9 cellular contexts compared by ENCODE assay signal in the genomic region with DNA sequence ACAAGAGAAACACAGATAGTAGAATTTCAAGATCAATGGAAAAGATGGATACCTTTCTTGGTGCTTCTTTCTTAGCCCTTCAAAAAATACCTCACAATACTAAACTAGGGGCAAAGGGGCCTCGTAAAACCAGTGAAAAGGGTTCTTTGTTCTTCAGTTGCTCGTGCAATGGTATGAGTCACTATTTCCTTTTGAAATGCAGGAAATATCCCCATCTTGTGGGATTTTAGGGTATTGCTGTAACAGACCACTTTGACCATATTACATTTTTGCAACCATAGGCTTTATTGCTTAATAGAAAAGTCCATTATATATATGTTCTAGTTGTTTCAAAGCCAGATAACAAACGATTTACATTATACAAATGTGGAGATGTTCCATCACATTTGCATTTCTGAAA.
DNase-seq lines count a peak whose midpoint lies in the region; ATAC-seq and TF ChIP-seq lines count a peak whose summit lies in the region.
"Had no signal": no experiment of that assay in that cellular context is flagged by ENCODE, and none has a peak within 500 bp of the region (broad histone marks: within the 10 kb centered on the region; RNA-seq: fewer than 3 reads in every experiment).

No MANE protein-coding gene starts in this region.

- POLR2A ChIA-PET in HEK293 (lab: Yijun Ruan, JAX), result interaction anchor here (0.5 kb wide), 1 partner anchor 1169 kb away, joined by 7 read pairs; no protein-coding TSS in a partner anchor

- DNase-seq in NCI-H2171 treated with DMSO at 0.1 percent for 48 hours (lab: John Stamatoyannopoulos, UW) (peak; percentile 15), NCI-H2171 (lab: John Stamatoyannopoulos, UW) (no peak), OCI-M1 (lab: John Stamatoyannopoulos, UW) (peak; percentile 59), fibroblast of villous mesenchyme (ENCODE audit: low read depth) (peak; percentile 62), NCI-H2107 treated with DMSO at 0.1 percent for 48 hours (lab: John Stamatoyannopoulos, UW; ENCODE audit: unreplicated experiment) (no peak), GM19238 (ENCODE audit: insufficient read length, low spot score) (no peak)

- ATAC-seq in GM19324 (IDR thresholded peaks at IDR 0.05; ENCODE audit: low FRiP score, unreplicated experiment), result no peak

- H3K4me3 ChIP-seq in HEK293 (ENCODE audit: low read depth, low read length), result no peak overlapping the region
- H3K4me3 ChIP-seq in fibroblast of villous mesenchyme (ENCODE audit: low read depth, low read length), result no peak overlapping the region
- H3K4me3 ChIP-seq: BLaER1 had no signal

- H3K27ac ChIP-seq in HEK293 (ENCODE audit: extremely low read depth, low read depth, low read length), result no peak overlapping the region
- H3K27ac ChIP-seq: BLaER1 had no signal

- no peaks in the 10 kb centered on the region for H3K9me3 ChIP-seq in HEK293 (ENCODE audit: control insufficient read depth, insufficient read depth, low read depth, low read length)

- no peaks in the 10 kb centered on the region for H3K4me1 ChIP-seq in HEK293 (ENCODE audit: control insufficient read depth, insufficient read depth, low read length)
- H3K4me1 ChIP-seq: BLaER1 had no signal

- CTCF ChIA-PET in HEK293 (lab: Yijun Ruan, JAX), result interaction anchor here (0.8 to 2.1 kb wide), 2 partner anchors 416 to 1300 kb away, joined by 3 to 17 read pairs; no protein-coding TSS in a partner anchor

- H3K36me3 ChIP-seq in HEK293 (ENCODE audit: control insufficient read depth in 2 of 2, insufficient read depth in 1 of 2, low read length in 2 of 2), result no peaks in the 10 kb centered on the region
- H3K36me3 ChIP-seq: BLaER1 had no signal

- TF ChIP-seq CTCF in HEK293 (tag by site-specific recombination; IDR thresholded peaks at IDR 0.05) (no peak), fibroblast of villous mesenchyme (IDR thresholded peaks at IDR 0.05; ENCODE audit: insufficient read depth, low read depth, low read length) (peak; percentile 56)

TF ChIP-seq in HEK293, 187 proteins besides CTCF, POLR2A, EP300 and RAD21:
- TF ChIP-seq SETDB1 (IDR thresholded peaks at IDR 0.05; ENCODE audit: insufficient read length, low read length), result peak; percentile 23
- TF ChIP-seq ZNF510 (tag by site-specific recombination; IDR thresholded peaks at IDR 0.05; ENCODE audit: insufficient replicate concordance), result peak; percentile 19
- peak; percentile 70 for TF ChIP-seq ZNF654 (tag by site-specific recombination; IDR thresholded peaks at IDR 0.05; ENCODE audit: low read depth)
- no peak for TF ChIP-seq ZBTB1 (tag by site-specific recombination; IDR thresholded peaks at IDR 0.05)
- no peak for TF ChIP-seq SCRT1 (tag by site-specific recombination; IDR thresholded peaks at IDR 0.05; ENCODE audit: borderline replicate concordance)
- TF ChIP-seq ZNF112 (tag by site-specific recombination; IDR thresholded peaks at IDR 0.05), result no peak
- no peak for TF ChIP-seq ZNF776 (tag by site-specific recombination; IDR thresholded peaks at IDR 0.05; ENCODE audit: borderline replicate concordance)
- TF ChIP-seq FEZF1 (tag by site-specific recombination; IDR thresholded peaks at IDR 0.05), result 0 out of 2 replicates have a peak, but pooled peaks have one; percentile 7
- TF ChIP-seq, protein P1, sequence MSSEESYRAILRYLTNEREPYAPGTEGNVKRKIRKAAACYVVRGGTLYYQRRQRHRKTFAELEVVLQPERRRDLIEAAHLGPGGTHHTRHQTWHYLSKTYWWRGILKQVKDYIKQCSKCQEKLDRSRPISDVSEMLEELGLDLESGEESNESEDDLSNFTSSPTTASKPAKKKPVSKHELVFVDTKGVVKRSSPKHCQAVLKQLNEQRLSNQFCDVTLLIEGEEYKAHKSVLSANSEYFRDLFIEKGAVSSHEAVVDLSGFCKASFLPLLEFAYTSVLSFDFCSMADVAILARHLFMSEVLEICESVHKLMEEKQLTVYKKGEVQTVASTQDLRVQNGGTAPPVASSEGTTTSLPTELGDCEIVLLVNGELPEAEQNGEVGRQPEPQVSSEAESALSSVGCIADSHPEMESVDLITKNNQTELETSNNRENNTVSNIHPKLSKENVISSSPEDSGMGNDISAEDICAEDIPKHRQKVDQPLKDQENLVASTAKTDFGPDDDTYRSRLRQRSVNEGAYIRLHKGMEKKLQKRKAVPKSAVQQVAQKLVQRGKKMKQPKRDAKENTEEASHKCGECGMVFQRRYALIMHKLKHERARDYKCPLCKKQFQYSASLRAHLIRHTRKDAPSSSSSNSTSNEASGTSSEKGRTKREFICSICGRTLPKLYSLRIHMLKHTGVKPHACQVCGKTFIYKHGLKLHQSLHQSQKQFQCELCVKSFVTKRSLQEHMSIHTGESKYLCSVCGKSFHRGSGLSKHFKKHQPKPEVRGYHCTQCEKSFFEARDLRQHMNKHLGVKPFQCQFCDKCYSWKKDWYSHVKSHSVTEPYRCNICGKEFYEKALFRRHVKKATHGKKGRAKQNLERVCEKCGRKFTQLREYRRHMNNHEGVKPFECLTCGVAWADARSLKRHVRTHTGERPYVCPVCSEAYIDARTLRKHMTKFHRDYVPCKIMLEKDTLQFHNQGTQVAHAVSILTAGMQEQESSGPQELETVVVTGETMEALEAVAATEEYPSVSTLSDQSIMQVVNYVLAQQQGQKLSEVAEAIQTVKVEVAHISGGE (tag by site-specific recombination; conservative IDR thresholded peaks at IDR 0.05; ENCODE audit: low read depth), result no peak
- TF ChIP-seq MZF1 (tag by site-specific recombination; IDR thresholded peaks at IDR 0.05; ENCODE audit: borderline replicate concordance), result no peak
- TF ChIP-seq ZEB2 (tag by site-specific recombination; IDR thresholded peaks at IDR 0.05), result no peak
- TF ChIP-seq MEIS1 (CRISPR knock-in tag; IDR thresholded peaks at IDR 0.05; ENCODE audit: borderline replicate concordance), result no peak
- TF ChIP-seq ZNF660 (tag by site-specific recombination; IDR thresholded peaks at IDR 0.05), result peak; percentile 54
- no peak for TF ChIP-seq ZXDB (tag by site-specific recombination; IDR thresholded peaks at IDR 0.05)
- TF ChIP-seq ZNF404 (tag by site-specific recombination; IDR thresholded peaks at IDR 0.05), result no peak
- TF ChIP-seq BCL11B (tag by site-specific recombination; IDR thresholded peaks at IDR 0.05; ENCODE audit: low read depth), result no peak

Comparison
In these comparisons a context has a peak if more than half of its experiments do, and no peak if none do; other contexts are left out.
1. DNase-seq: peak in NCI-H2171 treated with DMSO at 0.1 percent for 48 hours (single experiment), OCI-M1 (single experiment) and fibroblast of villous mesenchyme (single experiment); none in NCI-H2171 (single experiment), NCI-H2107 treated with DMSO at 0.1 percent for 48 hours (single experiment) and GM19238 (single experiment).